In genomic region chr17:78865682-78866390, GRCh38 we compare ENCODE assay signal across 8 cellular contexts. TPM values are rescaled to one million over a fixed set of nuclear protein-coding genes. Genes with fewer than 3 reads are reported as not detected.
DNase-seq lines count a peak whose midpoint lies in the region; ATAC-seq, FAIRE-seq and TF ChIP-seq lines count a peak whose summit lies in the region.

No MANE protein-coding gene starts in this region.

- H3K9me3 ChIP-seq in neutrophil = no peaks in the 10 kb centered on the region

- no peaks in the 10 kb centered on the region for H3K27me3 ChIP-seq in neutrophil

- H3K36me3 Mint-ChIP-seq in activated T-helper 1 cell treated with anti-CD3 and anti-CD28 coated beads, Interleukin-12 subunit alpha, Interleukin-12 subunit beta, Interleukin-2, Interleukin-4 antibody, amounts not matched to agents 30 ng/mL and 10 ng/mL and 1 ng/mL, durations not matched to agents 14 hours and 24 hours and 36 hours (ENCODE audit: low read depth) = no peaks in the 10 kb centered on the region

- H3K4me1 Mint-ChIP-seq in activated T-helper 1 cell treated with anti-CD3 and anti-CD28 coated beads, Interleukin-12 subunit alpha, Interleukin-12 subunit beta, Interleukin-2, Interleukin-4 antibody, amounts not matched to agents 30 ng/mL and 10 ng/mL and 1 ng/mL, durations not matched to agents 14 hours and 24 hours and 36 hours (ENCODE audit: low read depth) = no peaks in the 10 kb centered on the region

- FAIRE-seq in HTR-8/SVneo (lab: Jason Lieb, UNC) = no peak

- ATAC-seq in HG03039 (IDR thresholded peaks at IDR 0.05; ENCODE audit: unreplicated experiment) = no peak

- no peaks in the 10 kb centered on the region for H3K9me3 Mint-ChIP-seq in activated T-helper 1 cell treated with anti-CD3 and anti-CD28 coated beads, Interleukin-12 subunit alpha, Interleukin-12 subunit beta, Interleukin-2, Interleukin-4 antibody, amounts not matched to agents 30 ng/mL and 10 ng/mL and 1 ng/mL, durations not matched to agents 14 hours and 24 hours and 36 hours

- H3K27ac Mint-ChIP-seq in activated T-helper 1 cell treated with anti-CD3 and anti-CD28 coated beads, Interleukin-12 subunit alpha, Interleukin-12 subunit beta, Interleukin-2, Interleukin-4 antibody, amounts not matched to agents 30 ng/mL and 10 ng/mL and 1 ng/mL, durations not matched to agents 14 hours and 24 hours and 36 hours = no peak overlapping the region

- intact Hi-C loops in activated T-helper 1 cell treated with anti-CD3 and anti-CD28 coated beads, Interleukin-12 subunit alpha, Interleukin-12 subunit beta, Interleukin-2, Interleukin-4 antibody, amounts not matched to agents 30 ng/mL and 10 ng/mL and 1 ng/mL, durations not matched to agents 14 hours and 24 hours and 36 hours (cut with micrococcal nuclease) = loop anchor here (1.0 kb wide), 2 partner anchors 59 to 105 kb away; partner anchors contain the start of gene TIMP2

- DNase-seq in CD1c-positive myeloid dendritic cell (ENCODE audit: extremely low spot score) (peak; percentile 88), HTR-8/SVneo (ENCODE audit: insufficient read length, low spot score) (peak; percentile 69), fibroblast of pulmonary artery (ENCODE audit: low read depth) (peak; percentile 86), substantia nigra (lab: John Stamatoyannopoulos, UW) (peak in 46 of 49 donors; percentile 35 to 86 (median 78))
- peak; percentile 51 for DNase-seq in activated T-helper 1 cell treated with anti-CD3 and anti-CD28 coated beads, Interleukin-12 subunit alpha, Interleukin-12 subunit beta, Interleukin-2, Interleukin-4 antibody, amounts not matched to agents 30 ng/mL and 10 ng/mL and 1 ng/mL, durations not matched to agents 14 hours and 24 hours and 36 hours (ENCODE audit: low spot score)

- H3K4me3 ChIP-seq in fibroblast of pulmonary artery (replicated peaks; ENCODE audit: low read depth, low read length) (no peak overlapping the region), neutrophil (ENCODE audit: low read depth in 1 of 2, low read length in 1 of 2) (no peak overlapping the region)

- H3K27ac ChIP-seq in neutrophil (peak overlapping the region; percentile 85), substantia nigra (ENCODE audit: low read depth, low read length, poor library complexity, severe bottlenecking) (peak overlapping the region; percentile 41)

- TF ChIP-seq CTCF in fibroblast of pulmonary artery (IDR thresholded peaks at IDR 0.05; ENCODE audit: low read length, missing control alignments) (peak; percentile 91), neutrophil (IDR thresholded peaks at IDR 0.05) (peak; percentile 97)

- H3K27me3 Mint-ChIP-seq in activated T-helper 1 cell treated with anti-CD3 and anti-CD28 coated beads, Interleukin-12 subunit alpha, Interleukin-12 subunit beta, Interleukin-2, Interleukin-4 antibody, amounts not matched to agents 30 ng/mL and 10 ng/mL and 1 ng/mL, durations not matched to agents 14 hours and 24 hours and 36 hours (ENCODE audit: insufficient read depth) = peaks cover 8% of the 10 kb centered on the region

- peaks cover 42 to 49% of the 10 kb centered on the region in 2 experiments for H3K4me1 ChIP-seq in neutrophil (ENCODE audit: control insufficient read depth in 1 of 2, insufficient read depth in 1 of 2, low read depth in 1 of 2, low read length in 1 of 2)

- H3K4me3 Mint-ChIP-seq in activated T-helper 1 cell treated with anti-CD3 and anti-CD28 coated beads, Interleukin-12 subunit alpha, Interleukin-12 subunit beta, Interleukin-2, Interleukin-4 antibody, amounts not matched to agents 30 ng/mL and 10 ng/mL and 1 ng/mL, durations not matched to agents 14 hours and 24 hours and 36 hours = no peak overlapping the region

- H3K36me3 ChIP-seq in neutrophil = peaks cover 56% of the 10 kb centered on the region

TF ChIP-seq in PFSK-1, 5 proteins besides CTCF, POLR2A, EP300 and RAD21:
- TF ChIP-seq POLR2AphosphoS5 (IDR thresholded peaks at IDR 0.05; ENCODE audit: low read depth, low read length) = no peak
- 0 out of 2 replicates have a peak, but pooled peaks have one; percentile 37 for TF ChIP-seq SIN3A (IDR thresholded peaks at IDR 0.05; ENCODE audit: borderline replicate concordance, insufficient read depth, low read length)
- no peak for TF ChIP-seq TAF1 (IDR thresholded peaks at IDR 0.05; ENCODE audit: borderline replicate concordance, insufficient read depth, low read length)
- TF ChIP-seq, protein P1, sequence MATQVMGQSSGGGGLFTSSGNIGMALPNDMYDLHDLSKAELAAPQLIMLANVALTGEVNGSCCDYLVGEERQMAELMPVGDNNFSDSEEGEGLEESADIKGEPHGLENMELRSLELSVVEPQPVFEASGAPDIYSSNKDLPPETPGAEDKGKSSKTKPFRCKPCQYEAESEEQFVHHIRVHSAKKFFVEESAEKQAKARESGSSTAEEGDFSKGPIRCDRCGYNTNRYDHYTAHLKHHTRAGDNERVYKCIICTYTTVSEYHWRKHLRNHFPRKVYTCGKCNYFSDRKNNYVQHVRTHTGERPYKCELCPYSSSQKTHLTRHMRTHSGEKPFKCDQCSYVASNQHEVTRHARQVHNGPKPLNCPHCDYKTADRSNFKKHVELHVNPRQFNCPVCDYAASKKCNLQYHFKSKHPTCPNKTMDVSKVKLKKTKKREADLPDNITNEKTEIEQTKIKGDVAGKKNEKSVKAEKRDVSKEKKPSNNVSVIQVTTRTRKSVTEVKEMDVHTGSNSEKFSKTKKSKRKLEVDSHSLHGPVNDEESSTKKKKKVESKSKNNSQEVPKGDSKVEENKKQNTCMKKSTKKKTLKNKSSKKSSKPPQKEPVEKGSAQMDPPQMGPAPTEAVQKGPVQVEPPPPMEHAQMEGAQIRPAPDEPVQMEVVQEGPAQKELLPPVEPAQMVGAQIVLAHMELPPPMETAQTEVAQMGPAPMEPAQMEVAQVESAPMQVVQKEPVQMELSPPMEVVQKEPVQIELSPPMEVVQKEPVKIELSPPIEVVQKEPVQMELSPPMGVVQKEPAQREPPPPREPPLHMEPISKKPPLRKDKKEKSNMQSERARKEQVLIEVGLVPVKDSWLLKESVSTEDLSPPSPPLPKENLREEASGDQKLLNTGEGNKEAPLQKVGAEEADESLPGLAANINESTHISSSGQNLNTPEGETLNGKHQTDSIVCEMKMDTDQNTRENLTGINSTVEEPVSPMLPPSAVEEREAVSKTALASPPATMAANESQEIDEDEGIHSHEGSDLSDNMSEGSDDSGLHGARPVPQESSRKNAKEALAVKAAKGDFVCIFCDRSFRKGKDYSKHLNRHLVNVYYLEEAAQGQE (IDR thresholded peaks at IDR 0.05; ENCODE audit: insufficient read depth in 1 of 2, low read depth in 2 of 2, low read length in 2 of 2) = no peak
- TF ChIP-seq FOXP2 (optimal IDR thresholded peaks at IDR 0.05; ENCODE audit: borderline replicate concordance, extremely low read depth, extremely low read length, insufficient read depth) = peak; percentile 23
TF ChIP-seq in PFSK-1: peak in this region for 2.

RNA-seq across cellular contexts. Expression of gene USP36, which starts 25.2 kb away (rescaled TPM):
- polyA plus RNA-seq in PFSK-1 (2012; ENCODE audit: insufficient read length, low read depth) = 132 TPM
- 126 and 138 TPM in 2 replicates for total RNA-seq in activated T-helper 1 cell treated with anti-CD3 and anti-CD28 coated beads, Interleukin-12 subunit alpha, Interleukin-12 subunit beta, Interleukin-2, Interleukin-4 antibody, amounts not matched to agents 30 ng/mL and 10 ng/mL and 1 ng/mL, durations not matched to agents 14 hours and 24 hours and 36 hours

RNA-seq across cellular contexts. Expression of gene CEP295NL, which starts 37.2 kb away (rescaled TPM):
- 0.34 TPM for polyA plus RNA-seq in PFSK-1 (2012; ENCODE audit: insufficient read length, low read depth)
- not detected in 2 replicates for total RNA-seq in activated T-helper 1 cell treated with anti-CD3 and anti-CD28 coated beads, Interleukin-12 subunit alpha, Interleukin-12 subunit beta, Interleukin-2, Interleukin-4 antibody, amounts not matched to agents 30 ng/mL and 10 ng/mL and 1 ng/mL, durations not matched to agents 14 hours and 24 hours and 36 hours

RNA-seq across cellular contexts. Expression of gene TIMP2, which starts 59.4 kb away (rescaled TPM):
- polyA plus RNA-seq in PFSK-1 (2012; ENCODE audit: insufficient read length, low read depth) = 236 TPM
- 1.0 and 1.1 TPM in 2 replicates for total RNA-seq in activated T-helper 1 cell treated with anti-CD3 and anti-CD28 coated beads, Interleukin-12 subunit alpha, Interleukin-12 subunit beta, Interleukin-2, Interleukin-4 antibody, amounts not matched to agents 30 ng/mL and 10 ng/mL and 1 ng/mL, durations not matched to agents 14 hours and 24 hours and 36 hours
